1 cellular context compared by ENCODE assay signal in the genomic region with DNA sequence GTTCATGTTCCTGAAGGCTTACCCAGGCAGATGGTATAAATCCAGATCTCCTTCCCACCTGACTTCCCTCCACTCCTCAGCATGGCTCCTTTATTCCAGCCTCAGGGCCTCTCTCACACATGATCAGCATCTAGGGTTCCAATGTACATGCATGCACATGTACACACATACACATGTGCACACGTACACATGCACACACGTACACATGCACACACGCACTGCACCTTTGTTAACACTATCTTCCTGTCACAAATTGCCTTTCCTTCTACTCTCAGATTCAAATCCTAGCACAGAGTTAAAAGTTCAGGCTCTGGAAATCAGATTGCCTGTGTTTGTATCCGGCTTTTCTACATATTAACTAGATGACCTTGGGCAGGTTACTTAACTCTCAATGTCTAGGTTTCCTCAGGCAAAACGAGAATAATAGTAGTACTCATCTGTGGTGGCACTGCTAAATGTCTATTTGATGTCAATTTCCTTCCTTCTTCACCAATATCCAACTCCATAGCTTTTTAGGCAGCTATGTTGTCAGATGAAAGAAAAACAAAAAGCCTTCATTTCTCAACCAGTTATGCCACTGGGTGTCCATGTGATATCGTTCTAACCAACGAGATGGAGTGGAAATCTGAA.
TF ChIP-seq lines count a peak whose summit lies in the region.

No MANE protein-coding gene starts in this region.

TF ChIP-seq in HepG2, 621 proteins besides CTCF, POLR2A, EP300 and RAD21 (continued from another document and continues in another):
- TF ChIP-seq, protein P1, sequence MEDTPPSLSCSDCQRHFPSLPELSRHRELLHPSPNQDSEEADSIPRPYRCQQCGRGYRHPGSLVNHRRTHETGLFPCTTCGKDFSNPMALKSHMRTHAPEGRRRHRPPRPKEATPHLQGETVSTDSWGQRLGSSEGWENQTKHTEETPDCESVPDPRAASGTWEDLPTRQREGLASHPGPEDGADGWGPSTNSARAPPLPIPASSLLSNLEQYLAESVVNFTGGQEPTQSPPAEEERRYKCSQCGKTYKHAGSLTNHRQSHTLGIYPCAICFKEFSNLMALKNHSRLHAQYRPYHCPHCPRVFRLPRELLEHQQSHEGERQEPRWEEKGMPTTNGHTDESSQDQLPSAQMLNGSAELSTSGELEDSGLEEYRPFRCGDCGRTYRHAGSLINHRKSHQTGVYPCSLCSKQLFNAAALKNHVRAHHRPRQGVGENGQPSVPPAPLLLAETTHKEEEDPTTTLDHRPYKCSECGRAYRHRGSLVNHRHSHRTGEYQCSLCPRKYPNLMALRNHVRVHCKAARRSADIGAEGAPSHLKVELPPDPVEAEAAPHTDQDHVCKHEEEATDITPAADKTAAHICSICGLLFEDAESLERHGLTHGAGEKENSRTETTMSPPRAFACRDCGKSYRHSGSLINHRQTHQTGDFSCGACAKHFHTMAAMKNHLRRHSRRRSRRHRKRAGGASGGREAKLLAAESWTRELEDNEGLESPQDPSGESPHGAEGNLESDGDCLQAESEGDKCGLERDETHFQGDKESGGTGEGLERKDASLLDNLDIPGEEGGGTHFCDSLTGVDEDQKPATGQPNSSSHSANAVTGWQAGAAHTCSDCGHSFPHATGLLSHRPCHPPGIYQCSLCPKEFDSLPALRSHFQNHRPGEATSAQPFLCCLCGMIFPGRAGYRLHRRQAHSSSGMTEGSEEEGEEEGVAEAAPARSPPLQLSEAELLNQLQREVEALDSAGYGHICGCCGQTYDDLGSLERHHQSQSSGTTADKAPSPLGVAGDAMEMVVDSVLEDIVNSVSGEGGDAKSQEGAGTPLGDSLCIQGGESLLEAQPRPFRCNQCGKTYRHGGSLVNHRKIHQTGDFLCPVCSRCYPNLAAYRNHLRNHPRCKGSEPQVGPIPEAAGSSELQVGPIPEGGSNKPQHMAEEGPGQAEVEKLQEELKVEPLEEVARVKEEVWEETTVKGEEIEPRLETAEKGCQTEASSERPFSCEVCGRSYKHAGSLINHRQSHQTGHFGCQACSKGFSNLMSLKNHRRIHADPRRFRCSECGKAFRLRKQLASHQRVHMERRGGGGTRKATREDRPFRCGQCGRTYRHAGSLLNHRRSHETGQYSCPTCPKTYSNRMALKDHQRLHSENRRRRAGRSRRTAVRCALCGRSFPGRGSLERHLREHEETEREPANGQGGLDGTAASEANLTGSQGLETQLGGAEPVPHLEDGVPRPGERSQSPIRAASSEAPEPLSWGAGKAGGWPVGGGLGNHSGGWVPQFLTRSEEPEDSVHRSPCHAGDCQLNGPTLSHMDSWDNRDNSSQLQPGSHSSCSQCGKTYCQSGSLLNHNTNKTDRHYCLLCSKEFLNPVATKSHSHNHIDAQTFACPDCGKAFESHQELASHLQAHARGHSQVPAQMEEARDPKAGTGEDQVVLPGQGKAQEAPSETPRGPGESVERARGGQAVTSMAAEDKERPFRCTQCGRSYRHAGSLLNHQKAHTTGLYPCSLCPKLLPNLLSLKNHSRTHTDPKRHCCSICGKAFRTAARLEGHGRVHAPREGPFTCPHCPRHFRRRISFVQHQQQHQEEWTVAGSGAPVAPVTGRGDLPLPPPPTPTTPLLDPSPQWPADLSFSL (CRISPR knock-in tag; IDR thresholded peaks at IDR 0.05) = peak; percentile 86
- peak; percentile 77; the same call in 1 of the 2 replicates for TF ChIP-seq HMG20B (CRISPR knock-in tag; conservative IDR thresholded peaks at IDR 0.05)
- TF ChIP-seq CCDC6 (CRISPR knock-in tag; IDR thresholded peaks at IDR 0.05) = peak; percentile 72; the same call in 1 of the 2 replicates
- peak; percentile 75; the same call in 1 of the 2 replicates for TF ChIP-seq ZNF747 (CRISPR knock-in tag; IDR thresholded peaks at IDR 0.05; ENCODE audit: borderline replicate concordance)
- peak; percentile 84; the same call in 1 of the 2 replicates for TF ChIP-seq ZSCAN29 (CRISPR knock-in tag; conservative IDR thresholded peaks at IDR 0.05)
- 0 out of 2 replicates have a peak, but pooled peaks have one; percentile 20 for TF ChIP-seq RBFOX2 (IDR thresholded peaks at IDR 0.05; ENCODE audit: low read depth, low read length)
- 0 out of 2 replicates have a peak, but pooled peaks have one; percentile 17 for TF ChIP-seq ZNF331 (CRISPR knock-in tag; IDR thresholded peaks at IDR 0.05)
- peak; percentile 73; the same call in 1 of the 2 replicates for TF ChIP-seq FOXC1 (CRISPR knock-in tag; IDR thresholded peaks at IDR 0.05; ENCODE audit: borderline replicate concordance)
- TF ChIP-seq POLR2AphosphoS5 (IDR thresholded peaks at IDR 0.05; ENCODE audit: low read depth, low read length) = peak; percentile 82
- peak; percentile 62 for TF ChIP-seq ZNF792 (CRISPR knock-in tag; IDR thresholded peaks at IDR 0.05)
- TF ChIP-seq MIER2 (CRISPR knock-in tag; IDR thresholded peaks at IDR 0.05) = 0 out of 2 replicates have a peak, but pooled peaks have one; percentile 46
- no peak for TF ChIP-seq THYN1 (CRISPR knock-in tag; IDR thresholded peaks at IDR 0.05; ENCODE audit: borderline replicate concordance, low read depth)
- TF ChIP-seq MAFF (IDR thresholded peaks at IDR 0.05; ENCODE audit: low read depth, low read length) = no peak
- peak in 1 of 2 experiments; percentile 68; a peak in 1 of 4 replicates for TF ChIP-seq KLF16 (CRISPR knock-in tag; IDR thresholded peaks at IDR 0.05)
- TF ChIP-seq, protein P2, sequence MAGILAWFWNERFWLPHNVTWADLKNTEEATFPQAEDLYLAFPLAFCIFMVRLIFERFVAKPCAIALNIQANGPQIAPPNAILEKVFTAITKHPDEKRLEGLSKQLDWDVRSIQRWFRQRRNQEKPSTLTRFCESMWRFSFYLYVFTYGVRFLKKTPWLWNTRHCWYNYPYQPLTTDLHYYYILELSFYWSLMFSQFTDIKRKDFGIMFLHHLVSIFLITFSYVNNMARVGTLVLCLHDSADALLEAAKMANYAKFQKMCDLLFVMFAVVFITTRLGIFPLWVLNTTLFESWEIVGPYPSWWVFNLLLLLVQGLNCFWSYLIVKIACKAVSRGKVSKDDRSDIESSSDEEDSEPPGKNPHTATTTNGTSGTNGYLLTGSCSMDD (CRISPR knock-in tag; IDR thresholded peaks at IDR 0.05) = no peak
- peak; percentile 75; the same call in 1 of the 2 replicates for TF ChIP-seq NFIC (IDR thresholded peaks at IDR 0.05; ENCODE audit: low read length)
- TF ChIP-seq, protein P3, sequence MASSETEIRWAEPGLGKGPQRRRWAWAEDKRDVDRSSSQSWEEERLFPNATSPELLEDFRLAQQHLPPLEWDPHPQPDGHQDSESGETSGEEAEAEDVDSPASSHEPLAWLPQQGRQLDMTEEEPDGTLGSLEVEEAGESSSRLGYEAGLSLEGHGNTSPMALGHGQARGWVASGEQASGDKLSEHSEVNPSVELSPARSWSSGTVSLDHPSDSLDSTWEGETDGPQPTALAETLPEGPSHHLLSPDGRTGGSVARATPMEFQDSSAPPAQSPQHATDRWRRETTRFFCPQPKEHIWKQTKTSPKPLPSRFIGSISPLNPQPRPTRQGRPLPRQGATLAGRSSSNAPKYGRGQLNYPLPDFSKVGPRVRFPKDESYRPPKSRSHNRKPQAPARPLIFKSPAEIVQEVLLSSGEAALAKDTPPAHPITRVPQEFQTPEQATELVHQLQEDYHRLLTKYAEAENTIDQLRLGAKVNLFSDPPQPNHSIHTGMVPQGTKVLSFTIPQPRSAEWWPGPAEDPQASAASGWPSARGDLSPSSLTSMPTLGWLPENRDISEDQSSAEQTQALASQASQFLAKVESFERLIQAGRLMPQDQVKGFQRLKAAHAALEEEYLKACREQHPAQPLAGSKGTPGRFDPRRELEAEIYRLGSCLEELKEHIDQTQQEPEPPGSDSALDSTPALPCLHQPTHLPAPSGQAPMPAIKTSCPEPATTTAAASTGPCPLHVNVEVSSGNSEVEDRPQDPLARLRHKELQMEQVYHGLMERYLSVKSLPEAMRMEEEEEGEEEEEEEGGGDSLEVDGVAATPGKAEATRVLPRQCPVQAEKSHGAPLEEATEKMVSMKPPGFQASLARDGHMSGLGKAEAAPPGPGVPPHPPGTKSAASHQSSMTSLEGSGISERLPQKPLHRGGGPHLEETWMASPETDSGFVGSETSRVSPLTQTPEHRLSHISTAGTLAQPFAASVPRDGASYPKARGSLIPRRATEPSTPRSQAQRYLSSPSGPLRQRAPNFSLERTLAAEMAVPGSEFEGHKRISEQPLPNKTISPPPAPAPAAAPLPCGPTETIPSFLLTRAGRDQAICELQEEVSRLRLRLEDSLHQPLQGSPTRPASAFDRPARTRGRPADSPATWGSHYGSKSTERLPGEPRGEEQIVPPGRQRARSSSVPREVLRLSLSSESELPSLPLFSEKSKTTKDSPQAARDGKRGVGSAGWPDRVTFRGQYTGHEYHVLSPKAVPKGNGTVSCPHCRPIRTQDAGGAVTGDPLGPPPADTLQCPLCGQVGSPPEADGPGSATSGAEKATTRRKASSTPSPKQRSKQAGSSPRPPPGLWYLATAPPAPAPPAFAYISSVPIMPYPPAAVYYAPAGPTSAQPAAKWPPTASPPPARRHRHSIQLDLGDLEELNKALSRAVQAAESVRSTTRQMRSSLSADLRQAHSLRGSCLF (CRISPR knock-in tag; IDR thresholded peaks at IDR 0.05; ENCODE audit: borderline replicate concordance) = no peak
- no peak for TF ChIP-seq ZNF235 (CRISPR knock-in tag; IDR thresholded peaks at IDR 0.05; ENCODE audit: borderline replicate concordance)
- TF ChIP-seq CBFB (CRISPR knock-in tag; IDR thresholded peaks at IDR 0.05) = no peak
- TF ChIP-seq SSRP1 (CRISPR knock-in tag; IDR thresholded peaks at IDR 0.05) = peak; percentile 72; the same call in 1 of the 2 replicates
- TF ChIP-seq HHEX (CRISPR knock-in tag; IDR thresholded peaks at IDR 0.05) = no peak
- TF ChIP-seq, protein P4, sequence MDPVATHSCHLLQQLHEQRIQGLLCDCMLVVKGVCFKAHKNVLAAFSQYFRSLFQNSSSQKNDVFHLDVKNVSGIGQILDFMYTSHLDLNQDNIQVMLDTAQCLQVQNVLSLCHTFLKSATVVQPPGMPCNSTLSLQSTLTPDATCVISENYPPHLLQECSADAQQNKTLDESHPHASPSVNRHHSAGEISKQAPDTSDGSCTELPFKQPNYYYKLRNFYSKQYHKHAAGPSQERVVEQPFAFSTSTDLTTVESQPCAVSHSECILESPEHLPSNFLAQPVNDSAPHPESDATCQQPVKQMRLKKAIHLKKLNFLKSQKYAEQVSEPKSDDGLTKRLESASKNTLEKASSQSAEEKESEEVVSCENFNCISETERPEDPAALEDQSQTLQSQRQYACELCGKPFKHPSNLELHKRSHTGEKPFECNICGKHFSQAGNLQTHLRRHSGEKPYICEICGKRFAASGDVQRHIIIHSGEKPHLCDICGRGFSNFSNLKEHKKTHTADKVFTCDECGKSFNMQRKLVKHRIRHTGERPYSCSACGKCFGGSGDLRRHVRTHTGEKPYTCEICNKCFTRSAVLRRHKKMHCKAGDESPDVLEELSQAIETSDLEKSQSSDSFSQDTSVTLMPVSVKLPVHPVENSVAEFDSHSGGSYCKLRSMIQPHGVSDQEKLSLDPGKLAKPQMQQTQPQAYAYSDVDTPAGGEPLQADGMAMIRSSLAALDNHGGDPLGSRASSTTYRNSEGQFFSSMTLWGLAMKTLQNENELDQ (CRISPR knock-in tag; IDR thresholded peaks at IDR 0.05; ENCODE audit: borderline replicate concordance) = peak; percentile 75; the same call in 1 of the 2 replicates
- peak; percentile 65 for TF ChIP-seq ZBTB20 (CRISPR knock-in tag; IDR thresholded peaks at IDR 0.05; ENCODE audit: borderline replicate concordance, low read depth)
- TF ChIP-seq, protein P5, sequence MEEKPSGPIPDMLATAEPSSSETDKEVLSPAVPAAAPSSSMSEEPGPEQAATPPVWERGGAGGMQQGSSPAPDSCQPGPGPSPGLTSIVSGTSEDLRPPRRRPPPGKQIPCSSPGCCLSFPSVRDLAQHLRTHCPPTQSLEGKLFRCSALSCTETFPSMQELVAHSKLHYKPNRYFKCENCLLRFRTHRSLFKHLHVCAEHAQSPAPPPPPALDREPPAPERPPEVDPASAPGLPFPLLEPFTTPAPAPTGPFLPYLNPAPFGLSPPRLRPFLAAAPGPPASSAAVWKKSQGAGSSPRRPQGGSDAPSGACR (CRISPR knock-in tag; IDR thresholded peaks at IDR 0.05) = no peak; the same call in 1 of the 2 replicates
- peak; percentile 40; the same call in 1 of the 2 replicates for TF ChIP-seq ZNF446 (CRISPR knock-in tag; IDR thresholded peaks at IDR 0.05)
- TF ChIP-seq MLLT10 (CRISPR knock-in tag; IDR thresholded peaks at IDR 0.05) = 0 out of 2 replicates have a peak, but pooled peaks have one; percentile 76
- no peak for TF ChIP-seq FOXA1 (IDR thresholded peaks at IDR 0.05)
- TF ChIP-seq FOXA1 (CRISPR knock-in tag; IDR thresholded peaks at IDR 0.05) = peak; percentile 56; the same call in 1 of the 2 replicates
- TF ChIP-seq ESRRA (CRISPR knock-in tag; IDR thresholded peaks at IDR 0.05; ENCODE audit: low read depth) = peak; percentile 36; the same call in 1 of the 2 replicates
- TF ChIP-seq TEAD2 (CRISPR knock-in tag; IDR thresholded peaks at IDR 0.05) = no peak
- 0 out of 2 replicates have a peak, but pooled peaks have one; percentile 4 for TF ChIP-seq SMC3 (IDR thresholded peaks at IDR 0.05; ENCODE audit: low read length)
- 0 out of 2 replicates have a peak, but pooled peaks have one; percentile 52 for TF ChIP-seq ZNF138 (CRISPR knock-in tag; IDR thresholded peaks at IDR 0.05; ENCODE audit: low read depth)
- TF ChIP-seq SP4 (CRISPR knock-in tag; IDR thresholded peaks at IDR 0.05) = 0 out of 2 replicates have a peak, but pooled peaks have one; percentile 48
- TF ChIP-seq ASH2L (IDR thresholded peaks at IDR 0.05; ENCODE audit: insufficient read length, low read depth, low read length) = peak; percentile 79
- TF ChIP-seq, protein P6, sequence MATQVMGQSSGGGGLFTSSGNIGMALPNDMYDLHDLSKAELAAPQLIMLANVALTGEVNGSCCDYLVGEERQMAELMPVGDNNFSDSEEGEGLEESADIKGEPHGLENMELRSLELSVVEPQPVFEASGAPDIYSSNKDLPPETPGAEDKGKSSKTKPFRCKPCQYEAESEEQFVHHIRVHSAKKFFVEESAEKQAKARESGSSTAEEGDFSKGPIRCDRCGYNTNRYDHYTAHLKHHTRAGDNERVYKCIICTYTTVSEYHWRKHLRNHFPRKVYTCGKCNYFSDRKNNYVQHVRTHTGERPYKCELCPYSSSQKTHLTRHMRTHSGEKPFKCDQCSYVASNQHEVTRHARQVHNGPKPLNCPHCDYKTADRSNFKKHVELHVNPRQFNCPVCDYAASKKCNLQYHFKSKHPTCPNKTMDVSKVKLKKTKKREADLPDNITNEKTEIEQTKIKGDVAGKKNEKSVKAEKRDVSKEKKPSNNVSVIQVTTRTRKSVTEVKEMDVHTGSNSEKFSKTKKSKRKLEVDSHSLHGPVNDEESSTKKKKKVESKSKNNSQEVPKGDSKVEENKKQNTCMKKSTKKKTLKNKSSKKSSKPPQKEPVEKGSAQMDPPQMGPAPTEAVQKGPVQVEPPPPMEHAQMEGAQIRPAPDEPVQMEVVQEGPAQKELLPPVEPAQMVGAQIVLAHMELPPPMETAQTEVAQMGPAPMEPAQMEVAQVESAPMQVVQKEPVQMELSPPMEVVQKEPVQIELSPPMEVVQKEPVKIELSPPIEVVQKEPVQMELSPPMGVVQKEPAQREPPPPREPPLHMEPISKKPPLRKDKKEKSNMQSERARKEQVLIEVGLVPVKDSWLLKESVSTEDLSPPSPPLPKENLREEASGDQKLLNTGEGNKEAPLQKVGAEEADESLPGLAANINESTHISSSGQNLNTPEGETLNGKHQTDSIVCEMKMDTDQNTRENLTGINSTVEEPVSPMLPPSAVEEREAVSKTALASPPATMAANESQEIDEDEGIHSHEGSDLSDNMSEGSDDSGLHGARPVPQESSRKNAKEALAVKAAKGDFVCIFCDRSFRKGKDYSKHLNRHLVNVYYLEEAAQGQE (IDR thresholded peaks at IDR 0.05; ENCODE audit: borderline replicate concordance in 1 of 2, low read depth in 1 of 2, low read length in 2 of 2) = peak in 1 of 2 experiments; percentile 50; a peak in 1 of 4 replicates
- TF ChIP-seq, protein P7, sequence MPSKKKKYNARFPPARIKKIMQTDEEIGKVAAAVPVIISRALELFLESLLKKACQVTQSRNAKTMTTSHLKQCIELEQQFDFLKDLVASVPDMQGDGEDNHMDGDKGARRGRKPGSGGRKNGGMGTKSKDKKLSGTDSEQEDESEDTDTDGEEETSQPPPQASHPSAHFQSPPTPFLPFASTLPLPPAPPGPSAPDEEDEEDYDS (CRISPR knock-in tag; IDR thresholded peaks at IDR 0.05) = peak; percentile 76
